Comparison of ENCODE assay signal across 1 cellular context in genomic region chr15:101723161-101723873, GRCh38.
TF ChIP-seq lines count a peak whose summit lies in the region.

No MANE protein-coding gene starts in this region.

TF ChIP-seq in GM12878, 131 proteins besides CTCF, POLR2A, EP300 and RAD21 (continued from another document):
- TF ChIP-seq RELB (IDR thresholded peaks at IDR 0.05; ENCODE audit: low read depth) (peak; percentile 64), ATF7 (IDR thresholded peaks at IDR 0.05; ENCODE audit: low read depth) (no peak), PAX5 (IDR thresholded peaks at IDR 0.05; ENCODE audit: borderline replicate concordance, low read depth, low read length) (no peak), ZBTB4 (CRISPR knock-in tag; IDR thresholded peaks at IDR 0.05) (no peak), MLLT1 (IDR thresholded peaks at IDR 0.05) (peak; percentile 64; the same call in 1 of the 2 replicates), RUNX3 (IDR thresholded peaks at IDR 0.05; ENCODE audit: low read length) (peak; percentile 98), EED (IDR thresholded peaks at IDR 0.05; ENCODE audit: low read depth) (peak; percentile 60), POU2F2 (IDR thresholded peaks at IDR 0.05; ENCODE audit: borderline replicate concordance, low read depth, low read length) (peak; percentile 76; the same call in 1 of the 3 replicates), SIN3A (IDR thresholded peaks at IDR 0.05; ENCODE audit: low read depth, low read length) (peak; percentile 69; the same call in 1 of the 2 replicates), ZNF24 (IDR thresholded peaks at IDR 0.05) (no peak), NFIC (IDR thresholded peaks at IDR 0.05; ENCODE audit: low read depth, low read length) (peak; percentile 63), FOXM1 (IDR thresholded peaks at IDR 0.05; ENCODE audit: low read depth, low read length) (0 out of 2 replicates have a peak, but pooled peaks have one; percentile 28), STAT3 (IDR thresholded peaks at IDR 0.05; ENCODE audit: low read depth, low read length) (no peak), BHLHE40 (IDR thresholded peaks at IDR 0.05; ENCODE audit: borderline replicate concordance in 1 of 2, low read depth in 2 of 2, low read length in 1 of 2) (peak; percentile 32 to 54; a peak in 2 of 4 replicates), MEF2A (IDR thresholded peaks at IDR 0.05; ENCODE audit: insufficient read depth, low read depth, low read length) (no peak), CBFB (IDR thresholded peaks at IDR 0.05; ENCODE audit: low read depth) (peak; percentile 63; the same call in 1 of the 2 replicates), POLR2AphosphoS2 (IDR thresholded peaks at IDR 0.05; ENCODE audit: low read depth, low read length) (no peak), CREM (IDR thresholded peaks at IDR 0.05; ENCODE audit: low read depth) (0 out of 2 replicates have a peak, but pooled peaks have one; percentile 35), RFX5 (IDR thresholded peaks at IDR 0.05; ENCODE audit: low read depth, low read length) (peak; percentile 56; the same call in 1 of the 2 replicates), SREBF2 (IDR thresholded peaks at IDR 0.05; ENCODE audit: low read length) (no peak), BRCA1 (IDR thresholded peaks at IDR 0.05; ENCODE audit: low read depth, low read length) (no peak)
TF ChIP-seq in GM12878: peak in this region for 17.
